In the genomic region with DNA sequence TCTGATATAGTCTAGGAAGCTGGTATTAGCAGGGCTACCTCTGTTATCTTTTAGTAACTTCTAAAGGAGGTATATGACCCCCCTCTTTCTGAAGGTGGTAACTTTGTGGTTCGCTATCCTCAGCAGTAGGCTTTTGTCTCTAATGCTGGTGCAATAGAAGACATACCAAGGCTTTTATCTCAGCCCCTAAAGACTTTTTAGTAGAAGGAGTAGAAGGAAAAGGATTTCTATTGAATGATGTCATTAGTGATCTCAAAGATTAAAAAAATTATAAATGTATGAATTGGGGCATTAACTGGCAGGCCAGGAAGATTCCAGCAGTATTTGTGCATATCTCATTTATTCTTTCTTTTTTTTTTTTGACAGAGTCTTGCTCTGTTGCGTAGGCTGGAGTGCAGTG, we compare ENCODE assay signal across 28 cellular contexts.
"Had no signal": no experiment of that assay in that cellular context is flagged by ENCODE, and none has a peak within 500 bp of the region (broad histone marks: within the 10 kb centered on the region; RNA-seq: fewer than 3 reads in every experiment).

No MANE protein-coding gene starts in this region.

- FAIRE-seq: islet of Langerhans had no signal

- DNase-seq: activated CD4-positive, alpha-beta T cell treated with anti-CD3 and anti-CD28 coated beads for 4 hours; activated CD4-positive, alpha-beta T cell treated with anti-CD3 and anti-CD28 coated beads, Interleukin-2, amount 50 U/mL, for 4 hours; activated CD4-positive, CD25-positive, alpha-beta regulatory T cell; activated CD8-positive, alpha-beta memory T cell treated with anti-CD3 and anti-CD28 coated beads for 24 hours; activated gamma-delta T cell treated with Interleukin-2 at 50 U/mL for 16 hours; activated naive CD4-positive, alpha-beta T cell treated with anti-CD3 and anti-CD28 coated beads, Interleukin-2, amount 50 U/mL, for 16 hours; amygdala; central memory CD4-positive, alpha-beta T cell; foreskin melanocyte; left lung; naive B cell; nephron progenitor cell; nucleus accumbens; psoas muscle; stimulated activated CD4-positive, alpha-beta T cell treated with anti-CD3 and anti-CD28 coated beads, Interleukin-15, amount 100 ng/mL, for 24 hours; stimulated activated CD4-positive, alpha-beta T cell treated with anti-CD3 and anti-CD28 coated beads, Interleukin-2, amount 100 ng/mL, for 24 hours; stimulated activated naive CD4-positive, alpha-beta T cell; T-helper 1 cell; tibial artery had no signal

- H3K27me3 ChIP-seq: breast epithelium, left lung, suprapubic skin, tibial artery had no signal

- H3K9me3 ChIP-seq: breast epithelium, left lung, psoas muscle, suprapubic skin, tibial artery had no signal

- H3K27me3 Mint-ChIP-seq: dendritic cell treated with granulocyte-macrophage colony-stimulating factor and Interleukin-4, amounts not matched to agents 40 ng/mL and 50 ng/mL, for 4 days had no signal

- H3K9ac ChIP-seq: parathyroid adenoma had no signal

- H3K9me3 Mint-ChIP-seq: dendritic cell treated with granulocyte-macrophage colony-stimulating factor and Interleukin-4, amounts not matched to agents 40 ng/mL and 50 ng/mL, for 4 days; endodermal cell; naive B cell; nephron progenitor cell; T-helper 2 cell treated with Interferon-gamma antibody and Interleukin-4, amounts not matched to agents 5 μg/mL and 100 μg/mL, for 36 hours had no signal

- ATAC-seq: esophagus mucosa, left lung, psoas muscle had no signal

- H3K4me1 ChIP-seq: breast epithelium, left lung, parathyroid adenoma, psoas muscle had no signal

- H3K36me3 ChIP-seq: breast epithelium, left lung, suprapubic skin, tibial artery had no signal

- H3K36me3 Mint-ChIP-seq: naive B cell had no signal

- H3K27ac ChIP-seq: breast epithelium, left lung, parathyroid adenoma, psoas muscle, suprapubic skin, tibial artery had no signal

- H2AFZ ChIP-seq: parathyroid adenoma had no signal

- H3K79me2 ChIP-seq: parathyroid adenoma had no signal

- H3K4me3 ChIP-seq: breast epithelium, left lung, lung, psoas muscle, suprapubic skin, tibial artery had no signal

- H3K4me3 Mint-ChIP-seq: dendritic cell treated with granulocyte-macrophage colony-stimulating factor and Interleukin-4, amounts not matched to agents 40 ng/mL and 50 ng/mL, for 4 days; endodermal cell; naive B cell; nephron progenitor cell; T-helper 2 cell treated with Interferon-gamma antibody and Interleukin-4, amounts not matched to agents 5 μg/mL and 100 μg/mL, for 36 hours had no signal
